In the genomic region with DNA sequence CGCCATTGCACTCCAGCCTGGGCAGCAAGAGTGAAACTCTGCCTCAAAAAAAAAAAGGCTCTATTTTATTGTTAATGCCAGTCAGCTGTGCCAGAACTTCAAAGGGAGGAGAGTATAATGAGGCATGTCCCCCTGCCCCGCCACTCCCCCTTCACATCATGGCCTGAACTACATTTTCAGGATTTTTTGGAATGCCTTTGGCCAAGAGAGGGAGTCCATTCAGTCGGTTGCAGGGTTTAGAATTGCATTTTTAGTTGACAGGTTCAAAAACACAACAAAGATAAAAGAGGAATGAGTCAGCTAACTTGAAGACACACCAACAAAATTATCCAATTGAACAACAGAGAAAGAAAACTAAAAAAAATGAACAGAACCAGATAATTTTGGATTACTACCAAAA, we compare ENCODE assay signal across 16 cellular contexts.
"Had no signal": no experiment of that assay in that cellular context is flagged by ENCODE, and none has a peak within 500 bp of the region (broad histone marks: within the 10 kb centered on the region; RNA-seq: fewer than 3 reads in every experiment).

No MANE protein-coding gene starts in this region.

- H3K4me1 Mint-ChIP-seq: nephron progenitor cell had no signal

- H3K9me3 Mint-ChIP-seq: activated naive CD4-positive, alpha-beta T cell treated with anti-CD3 and anti-CD28 coated beads, Interleukin-2, amount 50 U/mL, for 24 hours; activated T-cell treated with anti-CD3 and anti-CD28 coated beads, Interleukin-2, amount 50 U/mL, for 24 hours; immature natural killer cell; T-helper 2 cell treated with Interferon-gamma antibody and Interleukin-4, amounts not matched to agents 5 μg/mL and 100 μg/mL, for 36 hours had no signal

- H3K36me3 ChIP-seq: colonic mucosa, sigmoid colon, stomach had no signal

- FAIRE-seq: urothelium cell line had no signal

- ATAC-seq: activated CD8-positive, alpha-beta memory T cell treated with anti-CD3 and anti-CD28 coated beads, Interleukin-2, amount 10 ng/mL, durations not matched to agents 7 days and 5 days; left colon had no signal

- H3K4me3 ChIP-seq: colonic mucosa, sigmoid colon, stomach had no signal

- DNase-seq: activated CD4-positive, alpha-beta T cell treated with anti-CD3 and anti-CD28 coated beads, Interleukin-2, amount 50 U/mL, for 48 hours; activated CD4-positive, CD25-positive, alpha-beta regulatory T cell treated with anti-CD3 and anti-CD28 coated beads, Interleukin-2, amount 50 U/mL, for 72 hours; activated CD8-positive, alpha-beta memory T cell treated with anti-CD3 and anti-CD28 coated beads, Interleukin-2, amount 10 ng/mL, durations not matched to agents 7 days and 5 days; activated effector memory CD4-positive, alpha-beta T cell treated with Interleukin-2 at 50 U/mL for 16 hours; activated T-cell treated with anti-CD3 and anti-CD28 coated beads, Interleukin-2, amount 50 U/mL, for 24 hours; colonic mucosa; effector CD8-positive, alpha-beta T cell; immature natural killer cell; left colon; nephron progenitor cell; sigmoid colon; stimulated activated CD4-positive, alpha-beta T cell treated with anti-CD3 and anti-CD28 coated beads, Interleukin-4, amount 100 ng/mL, for 4 hours; stomach had no signal

- H3K27ac Mint-ChIP-seq: activated CD8-positive, alpha-beta memory T cell treated with anti-CD3 and anti-CD28 coated beads, Interleukin-2, amount 10 ng/mL, durations not matched to agents 7 days and 5 days; activated naive CD4-positive, alpha-beta T cell treated with anti-CD3 and anti-CD28 coated beads, Interleukin-2, amount 50 U/mL, for 24 hours; activated T-cell treated with anti-CD3 and anti-CD28 coated beads, Interleukin-2, amount 50 U/mL, for 24 hours; immature natural killer cell; nephron progenitor cell; T-helper 2 cell treated with Interferon-gamma antibody and Interleukin-4, amounts not matched to agents 5 μg/mL and 100 μg/mL, for 36 hours had no signal

- H3K27me3 ChIP-seq: colonic mucosa, sigmoid colon, stomach had no signal

- H3K9me3 ChIP-seq: colonic mucosa, sigmoid colon, stomach had no signal

- H3K27ac ChIP-seq: colonic mucosa, sigmoid colon, stomach had no signal

- H3K4me1 ChIP-seq: colonic mucosa, sigmoid colon, stomach had no signal

- H3K4me3 Mint-ChIP-seq: activated CD8-positive, alpha-beta memory T cell treated with anti-CD3 and anti-CD28 coated beads, Interleukin-2, amount 10 ng/mL, durations not matched to agents 7 days and 5 days; activated naive CD4-positive, alpha-beta T cell treated with anti-CD3 and anti-CD28 coated beads, Interleukin-2, amount 50 U/mL, for 24 hours; activated T-cell treated with anti-CD3 and anti-CD28 coated beads, Interleukin-2, amount 50 U/mL, for 24 hours; immature natural killer cell; nephron progenitor cell; T-helper 2 cell treated with Interferon-gamma antibody and Interleukin-4, amounts not matched to agents 5 μg/mL and 100 μg/mL, for 36 hours had no signal
